8 cellular contexts compared by ENCODE assay signal in the genomic region with DNA sequence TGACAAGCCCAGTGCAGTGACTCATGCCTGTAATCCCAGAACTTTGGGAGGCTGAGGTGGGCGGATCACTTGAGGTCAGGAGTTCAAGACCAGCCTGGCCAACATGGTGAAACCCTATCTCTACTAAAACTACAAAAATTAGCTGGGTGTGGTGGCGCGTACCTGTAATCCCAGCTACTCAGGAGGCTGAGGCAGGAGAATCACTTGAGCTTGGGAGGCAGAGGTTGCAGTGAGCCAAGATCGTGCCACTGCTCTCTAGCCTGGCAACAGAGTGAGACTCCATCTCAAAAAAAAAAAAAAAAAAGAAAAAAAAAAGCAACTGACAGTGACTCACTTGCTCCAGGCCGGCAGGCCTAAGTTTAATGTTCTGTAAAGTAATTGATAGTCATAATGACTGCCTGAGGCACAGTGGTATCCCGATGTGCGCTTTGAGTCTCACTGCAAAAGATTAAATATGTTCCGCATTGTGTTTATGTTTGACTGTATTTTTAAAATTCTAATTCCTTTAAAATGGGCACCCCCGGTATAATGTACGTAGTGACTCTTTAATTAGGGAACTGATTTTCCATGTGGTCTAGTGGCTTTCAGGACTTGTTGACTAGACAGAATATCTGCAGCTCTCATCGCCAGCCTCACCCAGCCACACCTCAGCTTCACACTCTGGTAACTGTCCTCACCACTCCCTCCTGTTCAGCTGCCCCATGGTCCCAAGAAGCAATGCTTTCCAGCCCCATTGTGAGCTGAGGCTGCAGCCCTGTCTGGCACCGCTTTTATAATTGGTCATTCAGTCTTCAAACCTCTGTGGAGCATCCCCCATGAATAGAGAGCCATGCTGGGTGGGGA. TPM values are rescaled to one million over a fixed set of nuclear protein-coding genes. Genes with fewer than 3 reads are reported as not detected.
DNase-seq lines count a peak whose midpoint lies in the region; ATAC-seq and TF ChIP-seq lines count a peak whose summit lies in the region.
"Not testable (repeated sequence)": the region's sequence is repeated elsewhere in the genome, so short reads cannot be mapped to it uniquely, and the experiment has no call there.

No MANE protein-coding gene starts in this region.

- not testable (repeated sequence) for TF ChIP-seq RAD21 in SK-N-SH (IDR thresholded peaks at IDR 0.05; ENCODE audit: low read length)

- H4K20me1 ChIP-seq in DOHH2 (ENCODE audit: control insufficient read depth, insufficient read depth, low read depth, low read length); SK-N-SH (ENCODE audit: insufficient read depth): not testable (repeated sequence)

- peak overlapping the region; percentile 16; the same call in 1 of the 2 replicates for H2AFZ ChIP-seq in SK-N-SH (ENCODE audit: low read depth)

- not testable (repeated sequence) for H3K9me3 ChIP-seq in DOHH2 (ENCODE audit: control insufficient read depth, insufficient read depth, low read length); SK-N-SH

- peak; percentile 45 for DNase-seq in LHCN-M2 (ENCODE audit: low read depth)
- DNase-seq in SK-N-SH; central memory CD8-positive, alpha-beta T cell (ENCODE audit: low spot score in 2 of 2); type B pancreatic cell (ENCODE audit: extremely low spot score, unreplicated experiment): not testable (repeated sequence)
- peak; percentile 37 for DNase-seq in activated T-cell treated with anti-CD3 and anti-CD28 coated beads, Interleukin-2, amount 50 U/mL, for 24 hours
- DNase-seq in iris pigment epithelial cell (ENCODE audit: low read depth) = peak; percentile 47
- DNase-seq in non-pigmented ciliary epithelial cell (ENCODE audit: low read depth) = peak; percentile 8

- H3K27me3 ChIP-seq in DOHH2 (ENCODE audit: control insufficient read depth, low read length); SK-N-SH (ENCODE audit: insufficient read depth): not testable (repeated sequence)

- POLR2A ChIA-PET in SK-N-SH (lab: Yijun Ruan, JAX) = not testable (repeated sequence)

- not testable (repeated sequence) for TF ChIP-seq CTCF in DOHH2 (IDR thresholded peaks at IDR 0.05; ENCODE audit: low read depth, low read length, poor library complexity, severe bottlenecking); SK-N-SH (IDR thresholded peaks at IDR 0.05); type B pancreatic cell (conservative IDR thresholded peaks at IDR 0.05)

- H3K27ac ChIP-seq in DOHH2 (ENCODE audit: low read depth, low read length) = peak overlapping the region; percentile 83
- not testable (repeated sequence) for H3K27ac ChIP-seq in SK-N-SH (ENCODE audit: low read depth in 2 of 2, low read length in 1 of 2)

- CTCF ChIA-PET in SK-N-SH (lab: Yijun Ruan, JAX) = interaction anchor here (0.7 to 5.5 kb wide), 6 partner anchors 10 to 167 kb away, joined by 3 to 47 read pairs (median 4); no protein-coding TSS in a partner anchor

- not testable (repeated sequence) for H3K9me2 ChIP-seq in DOHH2 (replicated peaks; ENCODE audit: control insufficient read depth, low read length); SK-N-SH

- peak overlapping the region; percentile 73 for H3K4me3 ChIP-seq in DOHH2 (ENCODE audit: low read length)
- not testable (repeated sequence) for H3K4me3 ChIP-seq in SK-N-SH (ENCODE audit: low read depth in 2 of 2, low read length in 1 of 2)

- H3K4me1 Mint-ChIP-seq in activated T-cell treated with anti-CD3 and anti-CD28 coated beads, Interleukin-2, amount 50 U/mL, for 24 hours (ENCODE audit: low read depth) = peaks cover 54% of the 10 kb centered on the region
- H3K4me1 Mint-ChIP-seq in central memory CD8-positive, alpha-beta T cell = peaks cover 45% of the 10 kb centered on the region
- H3K4me1 Mint-ChIP-seq in type B pancreatic cell (ENCODE audit: unreplicated experiment) = peaks cover 20% of the 10 kb centered on the region

- H3K27ac Mint-ChIP-seq in activated T-cell treated with anti-CD3 and anti-CD28 coated beads, Interleukin-2, amount 50 U/mL, for 24 hours = peak overlapping the region; percentile 86
- H3K27ac Mint-ChIP-seq in central memory CD8-positive, alpha-beta T cell (ENCODE audit: low read depth) = peak overlapping the region; percentile 94
- H3K27ac Mint-ChIP-seq in type B pancreatic cell = peak overlapping the region; percentile 69

- not testable (repeated sequence) for H3K36me3 ChIP-seq in DOHH2 (ENCODE audit: control insufficient read depth, low read length); SK-N-SH (replicated peaks in 1 of 2; ENCODE audit: control insufficient read depth in 1 of 2, insufficient read depth in 2 of 2, low read length in 1 of 2)

- not testable (repeated sequence) for H3K9me3 Mint-ChIP-seq in activated T-cell treated with anti-CD3 and anti-CD28 coated beads, Interleukin-2, amount 50 U/mL, for 24 hours; central memory CD8-positive, alpha-beta T cell; type B pancreatic cell

- WGBS in SK-N-SH (ENCODE audit: low lambda C conversion rate) = 79% methylated on average over 12 of the region's 12 CpGs

- not testable (repeated sequence) for ATAC-seq in central memory CD8-positive, alpha-beta T cell (replicated peaks; ENCODE audit: extremely low read depth, poor library complexity, severe bottlenecking)

- peak overlapping the region; percentile 95 for H3K4me2 ChIP-seq in DOHH2 (ENCODE audit: low read length)
- H3K4me2 ChIP-seq in SK-N-SH = not testable (repeated sequence)

- H3K4me1 ChIP-seq in DOHH2 (ENCODE audit: control insufficient read depth, low read length) = peaks cover 57% of the 10 kb centered on the region
- not testable (repeated sequence) for H3K4me1 ChIP-seq in SK-N-SH (ENCODE audit: control insufficient read depth in 1 of 2, insufficient read depth in 2 of 2, low read depth in 1 of 2, low read length in 1 of 2)

- H3F3A ChIP-seq in DOHH2 (ENCODE audit: control insufficient read depth, insufficient read depth); SK-N-SH (replicated peaks; ENCODE audit: insufficient read depth): not testable (repeated sequence)

- H3K36me3 Mint-ChIP-seq in activated T-cell treated with anti-CD3 and anti-CD28 coated beads, Interleukin-2, amount 50 U/mL, for 24 hours (ENCODE audit: low read depth); central memory CD8-positive, alpha-beta T cell (ENCODE audit: insufficient read depth); type B pancreatic cell: not testable (repeated sequence)

- H3K9ac ChIP-seq in SK-N-SH = not testable (repeated sequence)

- H3K79me2 ChIP-seq in DOHH2 (ENCODE audit: control insufficient read depth, low read length); SK-N-SH (ENCODE audit: insufficient read depth): not testable (repeated sequence)

- TF ChIP-seq EP300 in SK-N-SH (IDR thresholded peaks at IDR 0.05; ENCODE audit: borderline replicate concordance in 1 of 2, low read depth in 1 of 2, low read length in 1 of 2) = not testable (repeated sequence)

- not testable (repeated sequence) for H3K27me3 Mint-ChIP-seq in activated T-cell treated with anti-CD3 and anti-CD28 coated beads, Interleukin-2, amount 50 U/mL, for 24 hours; central memory CD8-positive, alpha-beta T cell; type B pancreatic cell

- not testable (repeated sequence) for H3K4me3 Mint-ChIP-seq in activated T-cell treated with anti-CD3 and anti-CD28 coated beads, Interleukin-2, amount 50 U/mL, for 24 hours
- peak overlapping the region; percentile 79 for H3K4me3 Mint-ChIP-seq in central memory CD8-positive, alpha-beta T cell
- peak overlapping the region; percentile 33 for H3K4me3 Mint-ChIP-seq in type B pancreatic cell

TF ChIP-seq in SK-N-SH, 30 proteins besides CTCF, POLR2A, EP300 and RAD21:
- TF ChIP-seq FOSL2 (IDR thresholded peaks at IDR 0.05; ENCODE audit: borderline replicate concordance, low read depth) = peak; percentile 38; the same call in 1 of the 2 replicates

RNA-seq across cellular contexts. Expression of a gene that starts 24.9 kb away (rescaled TPM):
- total RNA-seq in LHCN-M2 (2014; rRNA removed) (201 TPM in 2 replicates), type B pancreatic cell (ENCODE audit: low replicate concordance) (231 and 270 TPM in 2 replicates)
- polyA plus RNA-seq in LHCN-M2 (2012) = 286 TPM
- polyA plus RNA-seq in SK-N-SH (2012; rRNA removed) = 379 and 477 TPM in 2 replicates
- polyA plus RNA-seq in SK-N-SH (2012; cell fraction: cytosol; rRNA removed) = 290 and 388 TPM in 2 replicates
- polyA plus RNA-seq in SK-N-SH (2012; cell fraction: nucleus; rRNA removed) = 173 and 230 TPM in 2 replicates

RNA-seq across cellular contexts. Expression of a gene that starts 27.7 kb away (rescaled TPM):
- total RNA-seq in LHCN-M2 (2014; rRNA removed) (9.8 and 11.0 TPM in 2 replicates), type B pancreatic cell (ENCODE audit: low replicate concordance) (39.6 and 42.3 TPM in 2 replicates)
- polyA plus RNA-seq in LHCN-M2 (2012) = 3.5 TPM
- polyA plus RNA-seq in SK-N-SH (2012; rRNA removed) = 5.1 and 6.5 TPM in 2 replicates
- 4.8 and 4.9 TPM in 2 replicates for polyA plus RNA-seq in SK-N-SH (2012; cell fraction: cytosol; rRNA removed)
- 13.1 and 17.3 TPM in 2 replicates for polyA plus RNA-seq in SK-N-SH (2012; cell fraction: nucleus; rRNA removed)
